In genomic region chr16:67509016-67509415, GRCh38 we compare ENCODE assay signal across 38 cellular contexts. TPM values are rescaled to one million over a fixed set of nuclear protein-coding genes. Genes with fewer than 3 reads are reported as not detected.
A peak's percentile ranks its signal among the peaks of the same experiment; 100 is the strongest.
DNase-seq lines count a peak whose midpoint lies in the region; TF ChIP-seq lines count a peak whose summit lies in the region.
"Had no signal": no experiment of that assay in that cellular context is flagged by ENCODE, and none has a peak within 500 bp of the region (broad histone marks: within the 10 kb centered on the region; RNA-seq: fewer than 3 reads in every experiment).

No MANE protein-coding gene starts in this region.

- H3K79me2 ChIP-seq in Karpas-422 (ENCODE audit: low read length) (no peaks in the 10 kb centered on the region), osteoblast (ENCODE audit: insufficient read depth, low read length) (no peaks in the 10 kb centered on the region)

- peak overlapping the region; percentile 37 for H3K27ac Mint-ChIP-seq in activated T-cell treated with anti-CD3 and anti-CD28 coated beads, Interleukin-2, amount 50 U/mL, for 24 hours
- peak overlapping the region in 6 of 7 donors; percentile 51 to 84 (median 66) for H3K27ac Mint-ChIP-seq in CD4-positive, alpha-beta memory T cell
- no peak overlapping the region for H3K27ac Mint-ChIP-seq in progenitor cell of endocrine pancreas
- H3K27ac Mint-ChIP-seq: activated naive CD8-positive, alpha-beta T cell treated with anti-CD3 and anti-CD28 coated beads, Interleukin-2, amount 50 U/mL, for 24 hours; HFFc6; nephron progenitor cell; stimulated activated naive CD8-positive, alpha-beta T cell treated with anti-CD3 and anti-CD28 coated beads, Interleukin-15, Interleukin-2, amounts not matched to agents 100 ng/mL and 50 ng/mL, for 24 hours had no signal

- H3K4me3 ChIP-seq in CD4-positive, alpha-beta memory T cell (ENCODE audit: low read length in 2 of 2), result no peak overlapping the region
- H3K4me3 ChIP-seq in Karpas-422 (ENCODE audit: low read length) (no peak overlapping the region), osteoblast (ENCODE audit: insufficient read depth, low read length) (no peak overlapping the region)
- H3K4me3 ChIP-seq: MG63, ovary, Peyer's patch, skin epidermis had no signal

- H2AFZ ChIP-seq in Karpas-422 (ENCODE audit: low read length), result no peak overlapping the region
- no peak overlapping the region for H2AFZ ChIP-seq in osteoblast (ENCODE audit: low read length)

- no peaks in the 10 kb centered on the region for H3K27me3 Mint-ChIP-seq in activated T-cell treated with anti-CD3 and anti-CD28 coated beads, Interleukin-2, amount 50 U/mL, for 24 hours
- no peaks in the 10 kb centered on the region for H3K27me3 Mint-ChIP-seq in CD4-positive, alpha-beta memory T cell
- H3K27me3 Mint-ChIP-seq in progenitor cell of endocrine pancreas, result peaks cover 22% of the 10 kb centered on the region
- H3K27me3 Mint-ChIP-seq: activated naive CD8-positive, alpha-beta T cell treated with anti-CD3 and anti-CD28 coated beads, Interleukin-2, amount 50 U/mL, for 24 hours; effector memory CD8-positive, alpha-beta T cell; stimulated activated naive CD8-positive, alpha-beta T cell treated with anti-CD3 and anti-CD28 coated beads, Interleukin-15, Interleukin-2, amounts not matched to agents 100 ng/mL and 50 ng/mL, for 24 hours had no signal

- no peak overlapping the region for H3K4me3 Mint-ChIP-seq in activated T-cell treated with anti-CD3 and anti-CD28 coated beads, Interleukin-2, amount 50 U/mL, for 24 hours
- H3K4me3 Mint-ChIP-seq in CD4-positive, alpha-beta memory T cell, result peak overlapping the region in 2 of 8 donors; percentile 15 to 34
- no peak overlapping the region for H3K4me3 Mint-ChIP-seq in progenitor cell of endocrine pancreas (ENCODE audit: low read depth)
- H3K4me3 Mint-ChIP-seq: activated naive CD8-positive, alpha-beta T cell treated with anti-CD3 and anti-CD28 coated beads, Interleukin-2, amount 50 U/mL, for 24 hours; effector memory CD8-positive, alpha-beta T cell; HFFc6; nephron progenitor cell; stimulated activated naive CD8-positive, alpha-beta T cell treated with anti-CD3 and anti-CD28 coated beads, Interleukin-15, Interleukin-2, amounts not matched to agents 100 ng/mL and 50 ng/mL, for 24 hours had no signal

- no peak overlapping the region for H3K9ac ChIP-seq in Karpas-422 (ENCODE audit: low read length)

- H3K36me3 Mint-ChIP-seq in activated T-cell treated with anti-CD3 and anti-CD28 coated beads, Interleukin-2, amount 50 U/mL, for 24 hours (ENCODE audit: low read depth), result peaks cover 3% of the 10 kb centered on the region
- H3K36me3 Mint-ChIP-seq in CD4-positive, alpha-beta memory T cell, result peaks cover 0 to 8% of the 10 kb centered on the region in 2 donors
- no peaks in the 10 kb centered on the region for H3K36me3 Mint-ChIP-seq in progenitor cell of endocrine pancreas (ENCODE audit: insufficient read depth)

- peaks cover 42% of the 10 kb centered on the region for H3K4me1 Mint-ChIP-seq in activated T-cell treated with anti-CD3 and anti-CD28 coated beads, Interleukin-2, amount 50 U/mL, for 24 hours (ENCODE audit: low read depth)
- H3K4me1 Mint-ChIP-seq in CD4-positive, alpha-beta memory T cell, result peaks cover 29 to 49% (median 38%) of the 10 kb centered on the region in 4 donors
- H3K4me1 Mint-ChIP-seq in progenitor cell of endocrine pancreas (ENCODE audit: low read depth), result no peaks in the 10 kb centered on the region
- H3K4me1 Mint-ChIP-seq: nephron progenitor cell had no signal

- intact Hi-C loops in CD4-positive, alpha-beta memory T cell (cut with micrococcal nuclease), result no loop called here

- no peaks in the 10 kb centered on the region for H3K9me2 ChIP-seq in Karpas-422 (replicated peaks; ENCODE audit: insufficient read depth, low read length)

- no peaks in the 10 kb centered on the region for H3K9me3 Mint-ChIP-seq in activated T-cell treated with anti-CD3 and anti-CD28 coated beads, Interleukin-2, amount 50 U/mL, for 24 hours
- no peaks in the 10 kb centered on the region for H3K9me3 Mint-ChIP-seq in CD4-positive, alpha-beta memory T cell
- H3K9me3 Mint-ChIP-seq in progenitor cell of endocrine pancreas (ENCODE audit: low read depth), result no peaks in the 10 kb centered on the region
- H3K9me3 Mint-ChIP-seq: activated naive CD8-positive, alpha-beta T cell treated with anti-CD3 and anti-CD28 coated beads, Interleukin-2, amount 50 U/mL, for 24 hours; effector memory CD8-positive, alpha-beta T cell; HFFc6; stimulated activated naive CD8-positive, alpha-beta T cell treated with anti-CD3 and anti-CD28 coated beads, Interleukin-15, Interleukin-2, amounts not matched to agents 100 ng/mL and 50 ng/mL, for 24 hours had no signal

- no peak for DNase-seq in activated T-cell treated with anti-CD3 and anti-CD28 coated beads, Interleukin-2, amount 50 U/mL, for 24 hours
- no peak for DNase-seq in activated T-cell treated with anti-CD3 and anti-CD28 coated beads, Interleukin-2, amount 50 U/mL, for 1 hour
- DNase-seq in CD4-positive, alpha-beta memory T cell, result no peak
- DNase-seq in Karpas-422 (peak; percentile 30), osteoblast (ENCODE audit: insufficient read length, low spot score, missing footprints) (peak; percentile 36), amygdala (lab: John Stamatoyannopoulos, UW) (no peak), progenitor cell of endocrine pancreas (ENCODE audit: low spot score, unreplicated experiment) (no peak)
- DNase-seq: activated CD4-positive, alpha-beta T cell treated with anti-CD3 and anti-CD28 coated beads for 4 hours; activated CD8-positive, alpha-beta memory T cell treated with anti-CD3 and anti-CD28 coated beads for 24 hours; activated effector memory CD4-positive, alpha-beta T cell treated with anti-CD3 and anti-CD28 coated beads, Interleukin-2, amount 50 U/mL, for 16 hours; activated naive CD8-positive, alpha-beta T cell treated with anti-CD3 and anti-CD28 coated beads, Interleukin-2, amount 50 U/mL, for 24 hours; cortex of kidney; effector memory CD8-positive, alpha-beta T cell; HFFc6; hypothalamus; KBM-7; left cardiac atrium; MG63; NCI-H1436; NCI-H2107; NCI-H748 treated with DMSO at 0.1 percent for 48 hours; nephron progenitor cell; ovary; Peyer's patch; SHP77 treated with DMSO at 0.1 percent for 48 hours; SW 1271; T1000; WERI-Rb-1 had no signal

- peaks cover 50% of the 10 kb centered on the region for H3K4me1 ChIP-seq in CD4-positive, alpha-beta memory T cell (ENCODE audit: insufficient read depth, low read length)
- H3K4me1 ChIP-seq in Karpas-422 (ENCODE audit: low read length) (peaks cover 5% of the 10 kb centered on the region), osteoblast (ENCODE audit: insufficient read depth, low read length) (no peaks in the 10 kb centered on the region)

- H3K36me3 ChIP-seq in CD4-positive, alpha-beta memory T cell (ENCODE audit: insufficient read depth, low read length), result no peaks in the 10 kb centered on the region
- H3K36me3 ChIP-seq in Karpas-422 (ENCODE audit: insufficient read depth, low read length), result no peaks in the 10 kb centered on the region
- H3K36me3 ChIP-seq in osteoblast (ENCODE audit: insufficient read depth, low read length), result no peaks in the 10 kb centered on the region
- H3K36me3 ChIP-seq: MG63, ovary, Peyer's patch, WERI-Rb-1 had no signal

- TF ChIP-seq CTCF in osteoblast (IDR thresholded peaks at IDR 0.05; ENCODE audit: extremely low read depth, low read depth, low read length) (no peak), progenitor cell of endocrine pancreas (IDR thresholded peaks at IDR 0.05; ENCODE audit: unreplicated experiment) (no peak)

- POLR2A ChIA-PET in CD4-positive, alpha-beta memory T cell (lab: Charles Lee; ENCODE audit: partially characterized antibody), result interaction anchor here (0.7 kb wide), 1 partner anchor 26 kb away, joined by 3 read pairs; no protein-coding TSS in a partner anchor

- CTCF ChIA-PET in CD4-positive, alpha-beta memory T cell (lab: Charles Lee; ENCODE audit: partially characterized antibody), result interaction anchor here (1.0 to 18.1 kb wide), 3 partner anchors 13 to 160 kb away, joined by 5 to 712 read pairs (median 24); partner anchors contain the start of genes AGRP and ATP6V0D1

- H4K20me1 ChIP-seq in Karpas-422 (ENCODE audit: insufficient read depth, low read depth, low read length) (no peaks in the 10 kb centered on the region), osteoblast (ENCODE audit: insufficient read depth, low read length) (no peaks in the 10 kb centered on the region)

- H3K9me3 ChIP-seq in CD4-positive, alpha-beta memory T cell (ENCODE audit: control insufficient read depth in 1 of 2, low read length in 2 of 2), result no peaks in the 10 kb centered on the region
- H3K9me3 ChIP-seq in Karpas-422 (ENCODE audit: low read length) (no peaks in the 10 kb centered on the region), osteoblast (ENCODE audit: low read depth, low read length) (no peaks in the 10 kb centered on the region)
- H3K9me3 ChIP-seq: MG63, ovary, Peyer's patch had no signal

- no peaks in the 10 kb centered on the region for H3K27me3 ChIP-seq in CD4-positive, alpha-beta memory T cell (ENCODE audit: insufficient read depth, low read length)
- no peaks in the 10 kb centered on the region for H3K27me3 ChIP-seq in Karpas-422 (ENCODE audit: low read length)
- H3K27me3 ChIP-seq in osteoblast (ENCODE audit: insufficient read depth, low read length), result no peaks in the 10 kb centered on the region
- H3K27me3 ChIP-seq: MG63, ovary, Peyer's patch had no signal

- H3K4me2 ChIP-seq in Karpas-422 (ENCODE audit: low read depth, low read length, poor library complexity, severe bottlenecking), result no peak overlapping the region
- no peak overlapping the region for H3K4me2 ChIP-seq in osteoblast (ENCODE audit: insufficient read depth, low read length)

- H3K27ac ChIP-seq in CD4-positive, alpha-beta memory T cell (ENCODE audit: low read depth, low read length), result no peak overlapping the region
- H3K27ac ChIP-seq in Karpas-422 (ENCODE audit: low read length) (no peak overlapping the region), osteoblast (ENCODE audit: low read depth, low read length) (no peak overlapping the region)
- H3K27ac ChIP-seq: ovary, Peyer's patch, skin epidermis, WERI-Rb-1 had no signal

RNA-seq across cellular contexts. Expression of gene RIPOR1, which starts 19.6 kb away (rescaled TPM):
- total RNA-seq in CD4-positive, alpha-beta memory T cell, result 10 to 100 TPM; 46.8 to 53.8 TPM
- polyA plus RNA-seq in CD4-positive, alpha-beta memory T cell, result 1 to 10 TPM in 1 of 2 donors, under 1 TPM in 1; 0.75 to 7.1 TPM
- 1.3 and 2.9 TPM in 2 replicates for total RNA-seq in Karpas-422 (2014; rRNA removed; shearing (Covaris generic); ENCODE audit: low replicate concordance)
- total RNA-seq in osteoblast (36.6 and 38.0 TPM in 2 replicates), progenitor cell of endocrine pancreas (72.7 and 78.8 TPM in 2 replicates)

RNA-seq across cellular contexts. Expression of gene AGRP, which starts 25.7 kb away (rescaled TPM):
- not detected for total RNA-seq in CD4-positive, alpha-beta memory T cell
- not detected for polyA plus RNA-seq in CD4-positive, alpha-beta memory T cell
- not detected in 2 replicates for total RNA-seq in Karpas-422 (2014; rRNA removed; shearing (Covaris generic); ENCODE audit: low replicate concordance)
- total RNA-seq in osteoblast (not detected in 2 replicates), progenitor cell of endocrine pancreas (not detected in 2 replicates)
- total RNA-seq: cardiac septum, epithelial cell of proximal tubule, glomerular endothelial cell, HFFc6, HT1080, left cardiac atrium, lung microvascular endothelial cell, mononuclear cell, Peyer's patch, renal cortical epithelial cell had no signal
- polyA plus RNA-seq: BJ had no signal

RNA-seq across cellular contexts. Expression of gene ATP6V0D1, which starts 28.1 kb away (rescaled TPM):
- 10 to 100 TPM; 42.8 to 49.0 TPM for total RNA-seq in CD4-positive, alpha-beta memory T cell
- polyA plus RNA-seq in CD4-positive, alpha-beta memory T cell, result 100 to 1,000 TPM in 1 of 2 donors, 10 to 100 TPM in 1; 92.8 to 133 TPM
- total RNA-seq in Karpas-422 (2014; rRNA removed; shearing (Covaris generic); ENCODE audit: low replicate concordance), result 63.8 and 83.4 TPM in 2 replicates
- 146 and 158 TPM in 2 replicates for total RNA-seq in osteoblast
- 65.3 and 67.5 TPM in 2 replicates for total RNA-seq in progenitor cell of endocrine pancreas

RNA-seq across cellular contexts. Expression of gene CTCF, which starts 53.3 kb away (rescaled TPM):
- total RNA-seq in CD4-positive, alpha-beta memory T cell, result 10 to 100 TPM; 69.8 to 72.5 TPM
- polyA plus RNA-seq in CD4-positive, alpha-beta memory T cell, result 10 to 100 TPM; 26.5 to 85.7 TPM
- total RNA-seq in Karpas-422 (2014; rRNA removed; shearing (Covaris generic); ENCODE audit: low replicate concordance), result 29.5 and 36.0 TPM in 2 replicates
- total RNA-seq in osteoblast (29.3 and 31.8 TPM in 2 replicates), progenitor cell of endocrine pancreas (67.8 and 69.8 TPM in 2 replicates)

Comparison
In these comparisons a context has a peak if more than half of its experiments do, and no peak if none do; other contexts are left out.
1. DNase-seq: peak in Karpas-422 (single experiment) and osteoblast (single experiment); none in activated T-cell treated with anti-CD3 and anti-CD28 coated beads, Interleukin-2, amount 50 U/mL, for 24 hours (single experiment), activated T-cell treated with anti-CD3 and anti-CD28 coated beads, Interleukin-2, amount 50 U/mL, for 1 hour (single experiment), CD4-positive, alpha-beta memory T cell (0 of 5), amygdala (0 of 56) and progenitor cell of endocrine pancreas (single experiment).